23 cellular contexts compared by ENCODE assay signal in genomic region chr3:140432176-140432753, GRCh38.
A peak's percentile ranks its signal among the peaks of the same experiment; 100 is the strongest.
DNase-seq lines count a peak whose midpoint lies in the region; ATAC-seq and TF ChIP-seq lines count a peak whose summit lies in the region.
"Had no signal": no experiment of that assay in that cellular context is flagged by ENCODE, and none has a peak within 500 bp of the region (broad histone marks: within the 10 kb centered on the region; RNA-seq: fewer than 3 reads in every experiment).

No MANE protein-coding gene starts in this region.

- no peak overlapping the region for H3K4me2 ChIP-seq in SK-N-SH
- H3K4me2 ChIP-seq: A549 had no signal

- no peak for ATAC-seq in SK-N-SH treated with all-trans-retinoic acid at 6 μM for 48 hours
- ATAC-seq: A549; activated CD4-positive, alpha-beta T cell treated with anti-CD3 and anti-CD28 coated beads for 36 hours; gastroesophageal sphincter; right cardiac atrium; stimulated activated effector memory CD8-positive, alpha-beta T cell treated with anti-CD3 and anti-CD28 coated beads, Interleukin-12 subunit alpha, Interleukin-12 subunit beta, amount 100 ng/mL, for 72 hours; T-helper 17 cell; upper lobe of right lung had no signal

- CTCF ChIA-PET in SK-N-SH (lab: Yijun Ruan, JAX): interaction anchor here (1.2 to 2.8 kb wide), 5 partner anchors 8 to 495 kb away, joined by 3 to 13 read pairs (median 4); no protein-coding TSS in a partner anchor

- no peak overlapping the region for H3K9ac ChIP-seq in SK-N-SH

- intact Hi-C loops in vagina (cut with DNase I): no loop called here

- H2AFZ ChIP-seq in SK-N-SH (ENCODE audit: low read depth): no peak overlapping the region

- no peak for TF ChIP-seq EP300 in SK-N-SH (IDR thresholded peaks at IDR 0.05; ENCODE audit: borderline replicate concordance in 1 of 2, low read depth in 1 of 2, low read length in 1 of 2)

- POLR2A ChIA-PET in SK-N-SH (lab: Yijun Ruan, JAX): no interaction called here

- H3K4me3 ChIP-seq in SK-N-SH (ENCODE audit: low read depth in 2 of 2, low read length in 1 of 2) (no peak overlapping the region), kidney epithelial cell (ENCODE audit: low read depth, low read length) (no peak overlapping the region), vagina (no peak overlapping the region)
- H3K4me3 ChIP-seq: A549, gastroesophageal sphincter, upper lobe of right lung had no signal

- no peaks in the 10 kb centered on the region for H3F3A ChIP-seq in SK-N-SH (replicated peaks; ENCODE audit: insufficient read depth)

- TF ChIP-seq POLR2A in vagina (IDR thresholded peaks at IDR 0.05): no peak

- no peak for TF ChIP-seq CTCF in SK-N-SH (IDR thresholded peaks at IDR 0.05)
- TF ChIP-seq CTCF in kidney epithelial cell (IDR thresholded peaks at IDR 0.05; ENCODE audit: insufficient read depth, low read length, poor library complexity, severe bottlenecking): no peak
- no peak for TF ChIP-seq CTCF in vagina (IDR thresholded peaks at IDR 0.05)

- TF ChIP-seq RAD21 in SK-N-SH (IDR thresholded peaks at IDR 0.05; ENCODE audit: low read length): no peak

- H3K27me3 ChIP-seq in SK-N-SH (ENCODE audit: insufficient read depth) (no peaks in the 10 kb centered on the region), kidney epithelial cell (ENCODE audit: control insufficient read depth, insufficient read depth, low read length) (no peaks in the 10 kb centered on the region), vagina (no peaks in the 10 kb centered on the region)
- H3K27me3 ChIP-seq: gastroesophageal sphincter, upper lobe of right lung had no signal

- peak overlapping the region in 1 of 2 experiments; percentile 22; a peak in 1 of 4 replicates for H3K27ac ChIP-seq in SK-N-SH (ENCODE audit: low read depth in 2 of 2, low read length in 1 of 2)
- H3K27ac ChIP-seq in vagina: no peak overlapping the region
- H3K27ac ChIP-seq: A549, gastroesophageal sphincter, RWPE1, upper lobe of right lung had no signal

- DNase-seq in SK-N-SH (peak; percentile 22), NCI-H82 (lab: John Stamatoyannopoulos, UW) (peak; percentile 85), kidney epithelial cell (ENCODE audit: low read depth) (peak; percentile 61), vagina (ENCODE audit: extremely low spot score in 2 of 2) (peak; percentile 5 to 34), H4 (ENCODE audit: low spot score) (no peak), mesenteric fat pad (ENCODE audit: low spot score) (no peak)
- DNase-seq in stimulated activated CD4-positive, alpha-beta T cell treated with anti-CD3 and anti-CD28 coated beads, Interleukin-4, amount 100 ng/mL, for 1 hour: no peak
- DNase-seq: activated CD4-positive, alpha-beta T cell treated with anti-CD3 and anti-CD28 coated beads for 36 hours; activated naive CD8-positive, alpha-beta T cell treated with anti-CD3 and anti-CD28 coated beads for 36 hours; activated T-cell treated with anti-CD3 and anti-CD28 coated beads for 4 hours; CD4-positive, alpha-beta memory T cell; GDM1; kidney glomerular epithelial cell; NCI-H748 treated with DMSO at 0.1 percent for 48 hours; right cardiac atrium; stimulated activated CD4-positive, alpha-beta T cell treated with anti-CD3 and anti-CD28 coated beads, Interleukin-4, amount 100 ng/mL, for 4 hours; T-helper 17 cell; upper lobe of right lung had no signal

- H3K4me1 ChIP-seq in SK-N-SH (ENCODE audit: control insufficient read depth in 1 of 2, insufficient read depth in 2 of 2, low read depth in 1 of 2, low read length in 1 of 2) (peaks cover 0 to 11% of the 10 kb centered on the region in 2 experiments; a peak in 2 of 4 replicates), vagina (no peaks in the 10 kb centered on the region)
- H3K4me1 ChIP-seq: A549, upper lobe of right lung had no signal

- H3K9me2 ChIP-seq in SK-N-SH: no peaks in the 10 kb centered on the region

- 12% methylated on average over 6 of the region's 8 CpGs for WGBS in SK-N-SH (ENCODE audit: low lambda C conversion rate)

- H3K9me3 ChIP-seq in SK-N-SH (no peaks in the 10 kb centered on the region), vagina (no peaks in the 10 kb centered on the region)
- H3K9me3 ChIP-seq: A549, gastroesophageal sphincter, upper lobe of right lung had no signal

- H4K20me1 ChIP-seq in SK-N-SH (ENCODE audit: insufficient read depth): no peaks in the 10 kb centered on the region

- no peaks in the 10 kb centered on the region for H3K79me2 ChIP-seq in SK-N-SH (ENCODE audit: insufficient read depth)

- H3K36me3 ChIP-seq in SK-N-SH (replicated peaks in 1 of 2; ENCODE audit: control insufficient read depth in 1 of 2, insufficient read depth in 2 of 2, low read length in 1 of 2) (no peaks in the 10 kb centered on the region), kidney epithelial cell (ENCODE audit: control insufficient read depth, insufficient read depth, low read length) (no peaks in the 10 kb centered on the region), vagina (no peaks in the 10 kb centered on the region)
- H3K36me3 ChIP-seq: gastroesophageal sphincter, upper lobe of right lung had no signal

TF ChIP-seq in SK-N-SH, 30 proteins besides CTCF, POLR2A, EP300 and RAD21 (continues in another document):
- TF ChIP-seq ZBTB33 (IDR thresholded peaks at IDR 0.05; ENCODE audit: borderline replicate concordance, low read depth): no peak
- no peak for TF ChIP-seq MAX (IDR thresholded peaks at IDR 0.05; ENCODE audit: low read depth)
- no peak for TF ChIP-seq JUND (IDR thresholded peaks at IDR 0.05)
- TF ChIP-seq FOSL2 (IDR thresholded peaks at IDR 0.05; ENCODE audit: borderline replicate concordance, low read depth): no peak
- TF ChIP-seq USF2 (IDR thresholded peaks at IDR 0.05; ENCODE audit: borderline replicate concordance, low read depth, low read length): no peak
- no peak for TF ChIP-seq GATA2 (CRISPR knock-in tag; IDR thresholded peaks at IDR 0.05)

TF ChIP-seq in SK-N-SH treated with all-trans-retinoic acid at 6 μM for 48 hours, 23 proteins besides CTCF, POLR2A, EP300 and RAD21:
- TF ChIP-seq POU6F1 (CRISPR knock-in tag; IDR thresholded peaks at IDR 0.05; ENCODE audit: borderline replicate concordance, low read depth): no peak
- no peak for TF ChIP-seq ISL1 (CRISPR knock-in tag; IDR thresholded peaks at IDR 0.05)
- TF ChIP-seq ZFP3 (CRISPR knock-in tag; IDR thresholded peaks at IDR 0.05): no peak
- no peak for TF ChIP-seq SNAI2 (CRISPR knock-in tag; IDR thresholded peaks at IDR 0.05)
TF ChIP-seq in SK-N-SH treated with all-trans-retinoic acid at 6 μM for 48 hours: peak in this region for 0.

Comparison
In these comparisons a context has a peak if more than half of its experiments do, and no peak if none do; other contexts are left out.
1. DNase-seq: peak in SK-N-SH (single experiment), NCI-H82 (single experiment), kidney epithelial cell (single experiment) and vagina (2 of 2); none in stimulated activated CD4-positive, alpha-beta T cell treated with anti-CD3 and anti-CD28 coated beads, Interleukin-4, amount 100 ng/mL, for 1 hour (single experiment), H4 (single experiment) and mesenteric fat pad (single experiment).